In the genomic region with DNA sequence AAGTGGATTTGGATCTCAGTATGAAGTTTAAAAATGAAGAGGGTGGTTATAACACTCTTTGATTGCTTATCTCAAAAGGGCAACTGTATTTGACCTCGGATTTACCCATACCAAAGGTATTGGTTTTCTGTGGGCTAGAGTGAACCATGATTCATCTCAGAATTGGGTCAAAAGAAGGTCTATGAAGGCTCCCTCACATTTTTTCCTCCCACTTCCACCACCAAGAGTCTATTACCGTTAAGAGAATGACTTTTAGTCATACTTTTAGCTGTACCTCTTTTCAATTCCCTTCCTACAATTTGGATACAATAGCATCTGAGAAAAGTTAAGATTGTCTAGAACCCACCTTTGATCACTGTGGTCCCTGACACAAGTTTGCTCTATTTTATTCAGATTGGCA, we compare ENCODE assay signal across 23 cellular contexts.
"Had no signal": no experiment of that assay in that cellular context is flagged by ENCODE, and none has a peak within 500 bp of the region (broad histone marks: within the 10 kb centered on the region; RNA-seq: fewer than 3 reads in every experiment).

No MANE protein-coding gene starts in this region.

- H3K4me3 ChIP-seq: colonic mucosa, coronary artery, dorsolateral prefrontal cortex, esophagus muscularis mucosa, esophagus squamous epithelium, gastrocnemius medialis, gastroesophageal sphincter, heart left ventricle, heart right ventricle had no signal

- H3K4me1 ChIP-seq: colonic mucosa, esophagus muscularis mucosa, esophagus squamous epithelium, foreskin keratinocyte, gastroesophageal sphincter had no signal

- H3K9me3 ChIP-seq: colonic mucosa, esophagus muscularis mucosa, esophagus squamous epithelium, gastrocnemius medialis, gastroesophageal sphincter, heart left ventricle, heart right ventricle had no signal

- DNase-seq: colonic mucosa; cortex of kidney; dermis blood vessel endothelial cell; dorsolateral prefrontal cortex; effector CD4-positive, alpha-beta T cell; effector CD8-positive, alpha-beta T cell; effector memory CD4-positive, alpha-beta T cell; effector memory CD8-positive, alpha-beta T cell; endodermal cell; erythroblast; esophagus squamous epithelium; foreskin fibroblast; foreskin keratinocyte; foreskin melanocyte; gastrocnemius medialis; glutamatergic neuron; heart left ventricle; heart right ventricle had no signal

- H3K27ac ChIP-seq: colonic mucosa, coronary artery, dorsolateral prefrontal cortex, epithelial cell of prostate, esophagus muscularis mucosa, esophagus squamous epithelium, foreskin keratinocyte, gastrocnemius medialis, gastroesophageal sphincter, heart left ventricle, heart right ventricle had no signal

- ATAC-seq: effector memory CD8-positive, alpha-beta T cell; esophagus mucosa; foreskin keratinocyte; gastrocnemius medialis; gastroesophageal sphincter had no signal

- H3K27me3 ChIP-seq: colonic mucosa, esophagus muscularis mucosa, esophagus squamous epithelium, foreskin keratinocyte, gastrocnemius medialis, gastroesophageal sphincter, heart left ventricle, heart right ventricle had no signal

- H3K36me3 ChIP-seq: colonic mucosa, esophagus muscularis mucosa, esophagus squamous epithelium, gastroesophageal sphincter, heart left ventricle, heart right ventricle had no signal
